ENCODE assay signal across 8 cellular contexts in genomic region chr16:50202926-50203624, GRCh38. TPM values are rescaled to one million over a fixed set of nuclear protein-coding genes. Genes with fewer than 3 reads are reported as not detected.
DNase-seq lines count a peak whose midpoint lies in the region; ATAC-seq, FAIRE-seq and TF ChIP-seq lines count a peak whose summit lies in the region.

No MANE protein-coding gene starts in this region.

- H3K27me3 ChIP-seq in bronchial epithelial cell (ENCODE audit: control insufficient read depth, insufficient read depth, low read length) (no peaks in the 10 kb centered on the region), aorta (ENCODE audit: control insufficient read depth in 1 of 2, insufficient read depth in 2 of 2, low read length in 1 of 2) (no peaks in the 10 kb centered on the region)

- peak overlapping the region; percentile 23 to 92 for H3K27ac ChIP-seq in aorta (ENCODE audit: low read depth in 1 of 2, low read length in 2 of 2)

- ATAC-seq in Right ventricle myocardium superior (ENCODE audit: poor library complexity) = peak; percentile 63
- peak; percentile 83 for ATAC-seq in aorta (ENCODE audit: low FRiP score)

- TF ChIP-seq CTCF in bronchial epithelial cell (IDR thresholded peaks at IDR 0.05; ENCODE audit: insufficient read depth, low read length, severe bottlenecking) = no peak

- FAIRE-seq in bronchial epithelial cell (lab: Jason Lieb, UNC) = no peak

- intact Hi-C loops in Right ventricle myocardium superior (cut with DNase I) = loop anchor here (5.0 kb wide), 1 partner anchor 46 kb away; no protein-coding TSS in a partner anchor
- intact Hi-C loops in cardiac septum (cut with DNase I) = no loop called here
- intact Hi-C loops in aorta (cut with DNase I) = no loop called here

- H3K4me1 ChIP-seq in aorta (ENCODE audit: control insufficient read depth in 1 of 2, insufficient read depth in 2 of 2, low read length in 2 of 2) = peaks cover 9 to 11% of the 10 kb centered on the region in 2 donors

- H3K36me3 ChIP-seq in bronchial epithelial cell (ENCODE audit: control insufficient read depth, insufficient read depth, low read length) (no peaks in the 10 kb centered on the region), aorta (ENCODE audit: control insufficient read depth in 1 of 2, insufficient read depth in 2 of 2, low read length in 1 of 2) (no peaks in the 10 kb centered on the region)

- no peak for DNase-seq in Right ventricle myocardium superior
- no peak for DNase-seq in cardiac septum (ENCODE audit: low spot score)
- DNase-seq in bronchial epithelial cell (ENCODE audit: low read depth) = peak; percentile 87
- peak; percentile 89 to 92 for DNase-seq in lung microvascular endothelial cell (ENCODE audit: low read depth in 2 of 2)
- no peak for DNase-seq in aorta
- no peak for DNase-seq in NCI-H1092 treated with DMSO at 0.1 percent for 48 hours (lab: John Stamatoyannopoulos, UW)
- no peak for DNase-seq in D341Med (ENCODE audit: low spot score)
- DNase-seq in superior temporal gyrus (ENCODE audit: extremely low spot score) = no peak

- H3K9me3 ChIP-seq in aorta (ENCODE audit: control insufficient read depth, low read length) = no peaks in the 10 kb centered on the region

- H3K4me3 ChIP-seq in bronchial epithelial cell (ENCODE audit: low read depth, low read length) (no peak overlapping the region), aorta (ENCODE audit: low read length in 2 of 2) (no peak overlapping the region)

- WGBS in aorta, 2 donors = 23 to 26% methylated on average over 5 of the region's 5 CpGs

RNA-seq across cellular contexts. Expression of gene TENT4B, which starts 50.0 kb away (rescaled TPM):
- total RNA-seq in Right ventricle myocardium superior (7.7 TPM), cardiac septum (9.1 TPM), bronchial epithelial cell (9.2 and 9.5 TPM in 2 replicates), lung microvascular endothelial cell (5.2 and 7.7 TPM in 2 replicates), aorta (10 to 100 TPM; 13.2 to 13.9 TPM)
- polyA plus RNA-seq in aorta = 1 to 10 TPM; 4.5 to 6.5 TPM

Comparison
In these comparisons a context has a peak if more than half of its experiments do, and no peak if none do; other contexts are left out.
1. DNase-seq: peak in bronchial epithelial cell (single experiment) and lung microvascular endothelial cell (2 of 2); none in Right ventricle myocardium superior (single experiment), cardiac septum (single experiment), aorta (0 of 2), NCI-H1092 treated with DMSO at 0.1 percent for 48 hours (single experiment), D341Med (single experiment) and superior temporal gyrus (single experiment).